Comparison of ENCODE assay signal across 8 cellular contexts in the genomic region with DNA sequence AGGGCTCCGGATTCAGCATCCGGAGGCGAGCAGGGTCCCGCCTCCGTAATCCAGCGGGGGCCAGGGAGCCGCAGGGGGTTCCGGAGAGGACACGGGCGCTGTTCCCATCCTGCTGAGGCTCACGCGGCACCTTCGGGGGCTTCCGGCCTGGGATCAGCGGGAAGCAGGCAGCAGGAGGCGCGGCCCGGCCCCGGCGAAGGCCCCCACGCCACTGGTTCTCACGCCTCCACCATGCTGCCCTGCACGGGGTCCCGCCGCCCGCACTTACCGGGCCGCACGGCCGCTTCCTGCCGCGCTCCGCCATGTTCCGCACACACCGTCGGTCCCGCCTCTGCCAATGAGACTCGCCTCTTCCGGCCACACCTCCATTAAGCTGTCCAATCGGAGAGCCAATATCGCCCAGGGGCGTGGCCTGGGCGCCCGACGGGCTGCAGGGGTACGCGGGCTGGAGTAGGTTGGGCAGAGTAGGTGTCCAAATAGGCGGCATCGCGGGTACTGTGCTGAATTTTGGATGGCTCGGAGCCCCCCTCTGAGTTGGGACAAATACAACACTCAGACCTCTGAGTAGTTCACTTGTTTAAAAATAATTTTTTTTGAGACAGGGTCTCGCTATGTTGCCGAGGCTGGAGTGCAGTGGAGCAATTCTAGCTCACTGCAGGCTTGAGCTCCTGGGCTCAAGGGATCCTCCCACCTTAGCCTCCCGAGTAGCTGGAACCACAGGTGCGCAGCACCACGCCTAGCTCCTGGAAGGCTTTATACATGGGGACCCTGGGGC. TPM values are rescaled to one million over a fixed set of nuclear protein-coding genes. Genes with fewer than 3 reads are reported as not detected.
DNase-seq lines count a peak whose midpoint lies in the region; ATAC-seq and TF ChIP-seq lines count a peak whose summit lies in the region.

A gene with protein sequence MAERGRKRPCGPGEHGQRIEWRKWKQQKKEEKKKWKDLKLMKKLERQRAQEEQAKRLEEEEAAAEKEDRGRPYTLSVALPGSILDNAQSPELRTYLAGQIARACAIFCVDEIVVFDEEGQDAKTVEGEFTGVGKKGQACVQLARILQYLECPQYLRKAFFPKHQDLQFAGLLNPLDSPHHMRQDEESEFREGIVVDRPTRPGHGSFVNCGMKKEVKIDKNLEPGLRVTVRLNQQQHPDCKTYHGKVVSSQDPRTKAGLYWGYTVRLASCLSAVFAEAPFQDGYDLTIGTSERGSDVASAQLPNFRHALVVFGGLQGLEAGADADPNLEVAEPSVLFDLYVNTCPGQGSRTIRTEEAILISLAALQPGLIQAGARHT (minus strand): TSS at position 318 of the 775 bp plus-strand sequence. CDS start 14 bp downstream, at position 304.

- TF ChIP-seq CTCF in BE2C (IDR thresholded peaks at IDR 0.05; ENCODE audit: low read depth, low read length), result no peak

- H3K9me3 ChIP-seq in BE2C, result no peaks in the 10 kb centered on the region

- H3K27me3 Mint-ChIP-seq in activated CD4-positive, alpha-beta T cell treated with anti-CD3 and anti-CD28 coated beads, Interleukin-2, amount 10 ng/mL, durations not matched to agents 7 days and 5 days, result no peaks in the 10 kb centered on the region

- POLR2A ChIA-PET in activated CD4-positive, alpha-beta T cell treated with anti-CD3 and anti-CD28 coated beads, Interleukin-2, amount 10 ng/mL, durations not matched to agents 7 days and 5 days (lab: Charles Lee), result interaction anchor here (1.0 kb wide), 1 partner anchor 11 kb away, joined by 12 read pairs; the partner anchor contains the start of gene ENDOG

- H3K27ac Mint-ChIP-seq in activated CD4-positive, alpha-beta T cell treated with anti-CD3 and anti-CD28 coated beads, Interleukin-2, amount 10 ng/mL, durations not matched to agents 7 days and 5 days, result peak within 1 kb of the TSS; percentile 92

- peaks cover 26% of the 10 kb centered on the region for H3K4me1 Mint-ChIP-seq in activated CD4-positive, alpha-beta T cell treated with anti-CD3 and anti-CD28 coated beads, Interleukin-2, amount 10 ng/mL, durations not matched to agents 7 days and 5 days

- no peaks in the 10 kb centered on the region for H3K27me3 ChIP-seq in BE2C

- H3K36me3 ChIP-seq in BE2C, result peaks cover 50% of the 10 kb centered on the region

- peak within 1 kb of the TSS; percentile 98 for H3K4me3 ChIP-seq in BE2C (ENCODE audit: low read depth, low read length)

- CTCF ChIA-PET in activated CD4-positive, alpha-beta T cell treated with anti-CD3 and anti-CD28 coated beads, Interleukin-2, amount 10 ng/mL, durations not matched to agents 7 days and 5 days (lab: Charles Lee), result interaction anchor here (0.8 to 1.8 kb wide), 7 partner anchors 9 to 293 kb away, joined by 3 to 29 read pairs (median 4); partner anchors contain the start of gene ENDOG

- H3K9me3 Mint-ChIP-seq in activated CD4-positive, alpha-beta T cell treated with anti-CD3 and anti-CD28 coated beads, Interleukin-2, amount 10 ng/mL, durations not matched to agents 7 days and 5 days, result no peaks in the 10 kb centered on the region

- H3K4me1 ChIP-seq in BE2C, result no peaks in the 10 kb centered on the region

- peaks cover 28% of the 10 kb centered on the region for H3K36me3 Mint-ChIP-seq in activated CD4-positive, alpha-beta T cell treated with anti-CD3 and anti-CD28 coated beads, Interleukin-2, amount 10 ng/mL, durations not matched to agents 7 days and 5 days (ENCODE audit: low read depth)

- ATAC-seq in HG03460 (IDR thresholded peaks at IDR 0.05; ENCODE audit: unreplicated experiment), result peak; percentile 99

- DNase-seq in BE2C, result peak; percentile 97
- peak; percentile 99 for DNase-seq in GM19240 (ENCODE audit: insufficient read length, low spot score)
- DNase-seq in NCI-H526 (lab: John Stamatoyannopoulos, UW), result peak; percentile 77 to 91
- peak; percentile 96 for DNase-seq in activated CD4-positive, alpha-beta T cell treated with anti-CD3 and anti-CD28 coated beads, Interleukin-2, amount 10 ng/mL, durations not matched to agents 7 days and 5 days
- DNase-seq in cortex of kidney (lab: John Stamatoyannopoulos, UW), result peak; percentile 45
- peak; percentile 98 for DNase-seq in left kidney (ENCODE audit: low read depth, low spot score)
- DNase-seq in stimulated activated CD4-positive, alpha-beta T cell treated with anti-CD3 and anti-CD28 coated beads, Interleukin-2, amount 100 ng/mL, for 24 hours, result peak; percentile 94 to 96

- peak within 1 kb of the TSS; percentile 94 for H3K4me3 Mint-ChIP-seq in activated CD4-positive, alpha-beta T cell treated with anti-CD3 and anti-CD28 coated beads, Interleukin-2, amount 10 ng/mL, durations not matched to agents 7 days and 5 days

RNA-seq across cellular contexts. Expression of the gene that starts here (rescaled TPM):
- polyA plus RNA-seq in BE2C (2012; ENCODE audit: insufficient read depth, insufficient read length, low read depth), result 108 TPM
- total RNA-seq in activated CD4-positive, alpha-beta T cell treated with anti-CD3 and anti-CD28 coated beads, Interleukin-2, amount 10 ng/mL, durations not matched to agents 7 days and 5 days, result 10 to 100 TPM; 60.5 to 75.0 TPM

Comparison
In these comparisons a context has a peak if more than half of its experiments do, and no peak if none do; other contexts are left out.
1. Peak in every context shown above with its lines: DNase-seq, ATAC-seq and H3K4me3 ChIP-seq.
2. DNase-seq: peak in every context shown above with its lines; median percentile 99 in GM19240; 98 in left kidney; 97 in BE2C; 96 in activated CD4-positive, alpha-beta T cell treated with anti-CD3 and anti-CD28 coated beads, Interleukin-2, amount 10 ng/mL, durations not matched to agents 7 days and 5 days; 95 in stimulated activated CD4-positive, alpha-beta T cell treated with anti-CD3 and anti-CD28 coated beads, Interleukin-2, amount 100 ng/mL, for 24 hours; 84 in NCI-H526; 45 in cortex of kidney.